In the genomic region with DNA sequence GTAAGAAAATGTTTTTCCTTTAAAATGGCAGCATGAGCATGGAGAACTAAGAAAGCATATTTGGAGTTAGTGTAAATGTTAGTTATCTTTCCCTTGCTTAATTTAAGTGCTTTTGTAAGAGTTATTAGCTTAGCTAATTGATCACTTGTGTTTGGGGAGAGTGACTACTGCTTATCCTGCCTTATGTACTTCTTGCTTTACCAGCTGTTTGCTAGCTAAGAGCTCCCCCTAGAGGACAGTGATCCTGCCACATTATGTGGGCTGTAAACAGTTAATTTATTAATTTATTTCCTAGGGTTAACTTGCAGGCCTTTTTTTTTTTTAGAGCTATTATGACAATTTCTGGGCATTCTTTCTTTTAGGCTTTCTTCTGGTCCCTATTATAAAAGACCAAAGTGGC, we compare ENCODE assay signal across 15 cellular contexts.
A peak's percentile ranks its signal among the peaks of the same experiment; 100 is the strongest.
DNase-seq lines count a peak whose midpoint lies in the region; ATAC-seq, FAIRE-seq and TF ChIP-seq lines count a peak whose summit lies in the region.
"Had no signal": no experiment of that assay in that cellular context is flagged by ENCODE, and none has a peak within 500 bp of the region (broad histone marks: within the 10 kb centered on the region; RNA-seq: fewer than 3 reads in every experiment).

No MANE protein-coding gene starts in this region.

- no peaks in the 10 kb centered on the region for H3K4me1 ChIP-seq in Loucy (ENCODE audit: insufficient read depth, low read length, poor library complexity, severe bottlenecking)
- H3K4me1 ChIP-seq in astrocyte (ENCODE audit: insufficient read depth, low read length): no peaks in the 10 kb centered on the region
- H3K4me1 ChIP-seq: psoas muscle had no signal

- H3K27me3 Mint-ChIP-seq in astrocyte (ENCODE audit: low read depth, unreplicated experiment) (no peaks in the 10 kb centered on the region), neural crest cell (ENCODE audit: low read depth) (no peaks in the 10 kb centered on the region)

- no peak overlapping the region for H3K27ac ChIP-seq in astrocyte (ENCODE audit: low read depth, low read length)
- H3K27ac ChIP-seq: psoas muscle had no signal

- H2AFZ ChIP-seq in Loucy (ENCODE audit: low read length) (no peak overlapping the region), astrocyte (ENCODE audit: low read depth, low read length) (no peak overlapping the region)

- peak; percentile 38 for TF ChIP-seq CTCF in Loucy (conservative IDR thresholded peaks at IDR 0.05; ENCODE audit: low read length)
- TF ChIP-seq CTCF in astrocyte (IDR thresholded peaks at IDR 0.05; ENCODE audit: insufficient read depth, low read depth, low read length): no peak
- TF ChIP-seq CTCF in neural crest cell (conservative IDR thresholded peaks at IDR 0.05): peak; percentile 24

- H3K36me3 Mint-ChIP-seq in astrocyte (ENCODE audit: low read depth, unreplicated experiment): no peaks in the 10 kb centered on the region
- peaks cover 3% of the 10 kb centered on the region for H3K36me3 Mint-ChIP-seq in neural crest cell (ENCODE audit: low read depth)

- H3K9me3 Mint-ChIP-seq in astrocyte (ENCODE audit: unreplicated experiment) (peaks cover 9% of the 10 kb centered on the region), neural crest cell (peaks cover 17% of the 10 kb centered on the region)

- H3K27ac Mint-ChIP-seq in astrocyte (ENCODE audit: unreplicated experiment): no peak overlapping the region
- no peak overlapping the region for H3K27ac Mint-ChIP-seq in neural crest cell (ENCODE audit: unreplicated experiment)
- H3K27ac Mint-ChIP-seq: activated T-cell treated with anti-CD3 and anti-CD28 coated beads, Interleukin-2, amount 50 U/mL, for 72 hours had no signal

- ATAC-seq in HG03442 (IDR thresholded peaks at IDR 0.05; ENCODE audit: unreplicated experiment): no peak
- no peak for ATAC-seq in GM18909 (IDR thresholded peaks at IDR 0.05; ENCODE audit: poor library complexity, unreplicated experiment)
- ATAC-seq: activated T-cell treated with anti-CD3 and anti-CD28 coated beads, Interleukin-2, amount 50 U/mL, for 72 hours; psoas muscle had no signal

- H3K27me3 ChIP-seq in Loucy (ENCODE audit: insufficient read depth, low read length, poor library complexity, severe bottlenecking) (no peaks in the 10 kb centered on the region), astrocyte (ENCODE audit: insufficient read depth, low read length) (no peaks in the 10 kb centered on the region)

- no peaks in the 10 kb centered on the region for H3K9me2 ChIP-seq in Loucy (replicated peaks; ENCODE audit: low read depth, low read length)

- no peaks in the 10 kb centered on the region for H3K79me2 ChIP-seq in Loucy (ENCODE audit: insufficient read depth, low read length)
- no peaks in the 10 kb centered on the region for H3K79me2 ChIP-seq in astrocyte (ENCODE audit: insufficient read depth, low read length)

- H3K4me3 ChIP-seq in Loucy (ENCODE audit: low read length, poor library complexity, severe bottlenecking) (no peak overlapping the region), astrocyte (ENCODE audit: insufficient read depth, low read depth, low read length) (no peak overlapping the region)
- H3K4me3 ChIP-seq: psoas muscle had no signal

- H3K9ac ChIP-seq in Loucy (ENCODE audit: low read depth, low read length, poor library complexity, severe bottlenecking) (no peak overlapping the region), astrocyte (ENCODE audit: low read length) (no peak overlapping the region)

- H4K20me1 ChIP-seq in Loucy (ENCODE audit: insufficient read depth, low read length, poor library complexity, severe bottlenecking): no peaks in the 10 kb centered on the region
- H4K20me1 ChIP-seq in astrocyte (ENCODE audit: insufficient read depth, low read length): no peaks in the 10 kb centered on the region

- FAIRE-seq in astrocyte (lab: Jason Lieb, UNC): peak; percentile 78
- FAIRE-seq: frontal cortex, keratinocyte had no signal

- no peak overlapping the region for H3K4me2 ChIP-seq in Loucy (ENCODE audit: low read depth, low read length, poor library complexity, severe bottlenecking)
- H3K4me2 ChIP-seq in astrocyte (ENCODE audit: low read length): no peak overlapping the region

- DNase-seq in NCI-H82 (lab: John Stamatoyannopoulos, UW) (peak; percentile 28), NCI-H82 treated with DMSO at 0.1 percent for 48 hours (lab: John Stamatoyannopoulos, UW; ENCODE audit: unreplicated experiment) (no peak), astrocyte (ENCODE audit: low read depth) (no peak), neural crest cell (ENCODE audit: low read depth, low spot score) (no peak), dedifferentiated amniotic fluid mesenchymal stem cell (ENCODE audit: extremely low spot score) (no peak)
- DNase-seq: activated T-cell treated with anti-CD3 and anti-CD28 coated beads, Interleukin-2, amount 50 U/mL, for 72 hours; anterior cingulate cortex; Calu3; effector CD4-positive, alpha-beta T cell; psoas muscle had no signal

- H3K4me3 Mint-ChIP-seq in astrocyte (ENCODE audit: unreplicated experiment) (no peak overlapping the region), neural crest cell (no peak overlapping the region)
- H3K4me3 Mint-ChIP-seq: activated T-cell treated with anti-CD3 and anti-CD28 coated beads, Interleukin-2, amount 50 U/mL, for 72 hours had no signal

- H3K9me3 ChIP-seq in Loucy (ENCODE audit: insufficient read depth, low read depth, low read length) (no peaks in the 10 kb centered on the region), astrocyte (ENCODE audit: insufficient read depth, low read depth, low read length) (peaks cover 4% of the 10 kb centered on the region)

- H3K36me3 ChIP-seq in Loucy (ENCODE audit: insufficient read depth, low read length) (no peaks in the 10 kb centered on the region), astrocyte (ENCODE audit: insufficient read depth, low read length) (no peaks in the 10 kb centered on the region)

- no peaks in the 10 kb centered on the region for H3K4me1 Mint-ChIP-seq in astrocyte (ENCODE audit: low read depth, unreplicated experiment)
- no peaks in the 10 kb centered on the region for H3K4me1 Mint-ChIP-seq in neural crest cell

- no peaks in the 10 kb centered on the region for H3F3A ChIP-seq in Loucy (ENCODE audit: low read depth)
